Comparison of ENCODE assay signal across 19 cellular contexts in the genomic region with DNA sequence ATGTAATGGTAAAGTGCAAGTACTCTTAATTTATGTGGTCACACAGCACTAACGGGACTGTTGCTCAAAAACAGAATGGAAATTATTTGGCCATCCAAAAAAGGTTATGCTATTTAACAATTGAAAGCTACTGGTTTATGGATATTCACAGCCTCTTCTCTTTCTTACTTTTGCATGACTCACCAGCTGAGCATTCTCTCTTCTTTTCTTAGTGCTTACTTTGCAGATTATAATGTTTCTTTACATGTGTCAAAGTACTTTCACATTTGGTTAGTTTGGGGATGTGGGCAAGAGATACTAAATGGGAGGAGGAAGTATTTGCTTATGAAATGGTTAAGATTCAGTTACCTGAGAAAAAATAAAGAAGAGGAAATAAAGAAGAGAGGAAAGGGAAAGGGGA.
DNase-seq lines count a peak whose midpoint lies in the region; ATAC-seq, FAIRE-seq and TF ChIP-seq lines count a peak whose summit lies in the region.
"Had no signal": no experiment of that assay in that cellular context is flagged by ENCODE, and none has a peak within 500 bp of the region (broad histone marks: within the 10 kb centered on the region; RNA-seq: fewer than 3 reads in every experiment).

No MANE protein-coding gene starts in this region.

- peak overlapping the region; percentile 76 for H3K27ac Mint-ChIP-seq in WTC11
- H3K27ac Mint-ChIP-seq: activated naive CD8-positive, alpha-beta T cell treated with anti-CD3 and anti-CD28 coated beads, Interleukin-2, amount 10 ng/mL, durations not matched to agents 7 days and 5 days had no signal

- peak; percentile 4 for DNase-seq in A172 (ENCODE audit: low spot score)
- DNase-seq in HPDE6-E6E7 (ENCODE audit: extremely low spot score), result peak; percentile 1
- DNase-seq in WTC11 (ENCODE audit: low spot score), result no peak
- DNase-seq in fibroblast of villous mesenchyme (ENCODE audit: low read depth), result peak; percentile 44
- DNase-seq in D721Med (ENCODE audit: insufficient read length, low spot score), result no peak
- no peak for DNase-seq in MG63
- no peak for DNase-seq in NCI-H1092 treated with DMSO at 0.1 percent for 48 hours (lab: John Stamatoyannopoulos, UW)
- no peak for DNase-seq in upper lobe of right lung
- DNase-seq: ACHN; activated naive CD8-positive, alpha-beta T cell treated with anti-CD3 and anti-CD28 coated beads, Interleukin-2, amount 10 ng/mL, durations not matched to agents 7 days and 5 days; esophagus squamous epithelium; KG1; NCI-H187; NCI-H748 treated with DMSO at 0.1 percent for 48 hours; RPMI8226; stimulated activated naive CD4-positive, alpha-beta T cell treated with Interleukin-2 at 50 U/mL for 16 hours; uterus had no signal

- intact Hi-C loops in upper lobe of right lung (cut with DNase I), result no loop called here

- H3K4me1 Mint-ChIP-seq in WTC11, result peaks cover 24% of the 10 kb centered on the region
- H3K4me1 Mint-ChIP-seq: activated naive CD8-positive, alpha-beta T cell treated with anti-CD3 and anti-CD28 coated beads, Interleukin-2, amount 10 ng/mL, durations not matched to agents 7 days and 5 days had no signal

- FAIRE-seq in D721Med (lab: Jason Lieb, UNC), result no peak
- FAIRE-seq: colon had no signal

- H3K9me3 ChIP-seq in MG63, result no peaks in the 10 kb centered on the region
- H3K9me3 ChIP-seq in upper lobe of right lung, result no peaks in the 10 kb centered on the region
- H3K9me3 ChIP-seq: esophagus squamous epithelium, uterus had no signal

- H3K36me3 Mint-ChIP-seq in WTC11, result no peaks in the 10 kb centered on the region
- H3K36me3 Mint-ChIP-seq: activated naive CD8-positive, alpha-beta T cell treated with anti-CD3 and anti-CD28 coated beads, Interleukin-2, amount 10 ng/mL, durations not matched to agents 7 days and 5 days had no signal

- POLR2A ChIA-PET in WTC11 (lab: Charles Lee), result no interaction called here

- H3K27me3 ChIP-seq in MG63 (no peaks in the 10 kb centered on the region), upper lobe of right lung (no peaks in the 10 kb centered on the region)
- H3K27me3 ChIP-seq: esophagus squamous epithelium, uterus had no signal

- ATAC-seq in WTC11 (no peak), upper lobe of right lung (no peak)

- H3K27me3 Mint-ChIP-seq in WTC11 (ENCODE audit: low read depth), result no peaks in the 10 kb centered on the region
- H3K27me3 Mint-ChIP-seq: activated naive CD8-positive, alpha-beta T cell treated with anti-CD3 and anti-CD28 coated beads, Interleukin-2, amount 10 ng/mL, durations not matched to agents 7 days and 5 days had no signal

- H3K27ac ChIP-seq in upper lobe of right lung, result no peak overlapping the region
- H3K27ac ChIP-seq: esophagus squamous epithelium, uterus had no signal

- H3K4me3 Mint-ChIP-seq in WTC11, result peak overlapping the region; percentile 24
- H3K4me3 Mint-ChIP-seq: activated naive CD8-positive, alpha-beta T cell treated with anti-CD3 and anti-CD28 coated beads, Interleukin-2, amount 10 ng/mL, durations not matched to agents 7 days and 5 days had no signal

- CTCF ChIA-PET in WTC11 (lab: Charles Lee), result interaction anchor here (1.2 to 1.7 kb wide), 2 partner anchors 9 to 170 kb away, joined by 5 read pairs; no protein-coding TSS in a partner anchor

- H3K4me3 ChIP-seq in fibroblast of villous mesenchyme (ENCODE audit: low read depth, low read length) (no peak overlapping the region), MG63 (no peak overlapping the region; the same call in 1 of the 2 replicates), upper lobe of right lung (no peak overlapping the region)
- H3K4me3 ChIP-seq: esophagus squamous epithelium, lung, uterus had no signal

- H3K36me3 ChIP-seq in MG63 (no peaks in the 10 kb centered on the region), upper lobe of right lung (no peaks in the 10 kb centered on the region)
- H3K36me3 ChIP-seq: esophagus squamous epithelium, uterus had no signal

- TF ChIP-seq CTCF in WTC11 (IDR thresholded peaks at IDR 0.05) (no peak), fibroblast of villous mesenchyme (IDR thresholded peaks at IDR 0.05; ENCODE audit: insufficient read depth, low read depth, low read length) (no peak), D721Med (IDR thresholded peaks at IDR 0.05; ENCODE audit: insufficient read depth, missing control alignments) (no peak), upper lobe of right lung (IDR thresholded peaks at IDR 0.05) (no peak)

- no peaks in the 10 kb centered on the region for H3K9me3 Mint-ChIP-seq in WTC11

- no peaks in the 10 kb centered on the region for H3K4me1 ChIP-seq in upper lobe of right lung
- H3K4me1 ChIP-seq: esophagus squamous epithelium, uterus had no signal

TF ChIP-seq in WTC11, 78 proteins besides CTCF, POLR2A, EP300 and RAD21:
- TF ChIP-seq TP53 (CRISPR knock-in tag; IDR thresholded peaks at IDR 0.05), result no peak
- TF ChIP-seq SP1 (CRISPR knock-in tag; conservative IDR thresholded peaks at IDR 0.05), result no peak
- no peak for TF ChIP-seq SMAD4 (CRISPR knock-in tag; IDR thresholded peaks at IDR 0.05)
- no peak for TF ChIP-seq SMAD3 (CRISPR knock-in tag; IDR thresholded peaks at IDR 0.05; ENCODE audit: borderline replicate concordance)
- TF ChIP-seq JUN (CRISPR knock-in tag; IDR thresholded peaks at IDR 0.05), result no peak
- TF ChIP-seq NR2C2 (CRISPR knock-in tag; IDR thresholded peaks at IDR 0.05), result no peak
- no peak for TF ChIP-seq MXD4 (CRISPR knock-in tag; IDR thresholded peaks at IDR 0.05; ENCODE audit: borderline replicate concordance)
- TF ChIP-seq MYBL2 (CRISPR knock-in tag; IDR thresholded peaks at IDR 0.05), result no peak
- TF ChIP-seq AR (CRISPR knock-in tag; IDR thresholded peaks at IDR 0.05), result no peak

Comparison
In these comparisons a context has a peak if more than half of its experiments do, and no peak if none do; other contexts are left out.
1. DNase-seq: peak in A172 (single experiment), HPDE6-E6E7 (single experiment) and fibroblast of villous mesenchyme (single experiment); none in WTC11 (single experiment), D721Med (single experiment), MG63 (single experiment), NCI-H1092 treated with DMSO at 0.1 percent for 48 hours (single experiment) and upper lobe of right lung (single experiment).